Comparison of ENCODE assay signal across 7 cellular contexts in the genomic region with DNA sequence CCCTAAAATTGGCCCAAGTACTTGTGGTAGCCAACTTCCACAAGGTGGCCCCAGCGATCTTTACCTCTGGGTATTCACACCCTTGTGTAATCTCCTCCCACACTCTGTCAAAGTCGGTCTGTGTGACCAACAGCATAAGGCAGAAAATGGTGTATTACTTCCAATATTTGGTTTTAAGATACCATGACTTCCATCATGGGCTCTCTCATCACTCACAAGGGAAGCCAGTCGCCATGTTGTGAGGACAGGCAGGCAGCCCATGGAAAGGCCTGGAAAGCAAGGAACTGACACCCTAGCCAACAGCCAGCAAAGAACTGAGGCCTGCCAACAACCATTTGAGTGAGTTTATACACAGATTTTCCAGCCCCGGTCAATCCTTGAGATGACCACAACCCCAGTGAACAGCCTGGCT.
DNase-seq lines count a peak whose midpoint lies in the region; ATAC-seq and TF ChIP-seq lines count a peak whose summit lies in the region.

No MANE protein-coding gene starts in this region.

- no peak for TF ChIP-seq POLR2A in adrenal gland (IDR thresholded peaks at IDR 0.05)
- TF ChIP-seq POLR2A in gastrocnemius medialis (IDR thresholded peaks at IDR 0.05): no peak

- ATAC-seq in HG02623 (IDR thresholded peaks at IDR 0.05; ENCODE audit: unreplicated experiment) (peak; percentile 91), left ventricle myocardium superior (peak; percentile 93), gastrocnemius medialis (peak; percentile 65 to 68)

- no peak overlapping the region for H3K4me3 ChIP-seq in adrenal gland
- no peak overlapping the region for H3K4me3 ChIP-seq in gastrocnemius medialis

- DNase-seq in GM13976 (ENCODE audit: low spot score) (peak; percentile 64), NCI-H1092 (lab: John Stamatoyannopoulos, UW) (peak; percentile 86), SW 1271 (lab: John Stamatoyannopoulos, UW) (peak; percentile 45 to 76), adrenal gland (peak; percentile 66 to 89 (median 81)), left ventricle myocardium superior (peak; percentile 69), gastrocnemius medialis (peak; percentile 34 to 47)

- WGBS in adrenal gland, 4 donors: 25 to 36% (median 32%) methylated on average over 4 of the region's 4 CpGs

- H3K36me3 ChIP-seq in adrenal gland (replicated peaks in 1 of 2) (no peaks in the 10 kb centered on the region), gastrocnemius medialis (no peaks in the 10 kb centered on the region)

- peak; percentile 76 for TF ChIP-seq CTCF in GM13976 (IDR thresholded peaks at IDR 0.05; ENCODE audit: borderline replicate concordance, control extremely low read depth, extremely low read depth, insufficient read depth, missing control alignments)
- TF ChIP-seq CTCF in adrenal gland (IDR thresholded peaks at IDR 0.05): peak; percentile 53 to 78 (median 73)
- TF ChIP-seq CTCF in gastrocnemius medialis (IDR thresholded peaks at IDR 0.05 in 4 of 5, conservative IDR thresholded peaks at IDR 0.05 in 1 of 5): peak; percentile 40 to 68 (median 57)

- H3K27ac ChIP-seq in adrenal gland: peak overlapping the region in 2 of 5 donors; percentile 2 to 27
- H3K27ac ChIP-seq in gastrocnemius medialis: peak overlapping the region in 3 of 4 donors; percentile 14 to 48 (median 44)

- H3K9me3 ChIP-seq in adrenal gland (replicated peaks in 1 of 3): no peaks in the 10 kb centered on the region
- no peaks in the 10 kb centered on the region for H3K9me3 ChIP-seq in gastrocnemius medialis

- no peaks in the 10 kb centered on the region for H3K27me3 ChIP-seq in adrenal gland
- H3K27me3 ChIP-seq in gastrocnemius medialis: no peaks in the 10 kb centered on the region

- no peaks in the 10 kb centered on the region for H3K4me1 ChIP-seq in adrenal gland (replicated peaks in 1 of 2)
- H3K4me1 ChIP-seq in gastrocnemius medialis: peaks cover 0 to 3% of the 10 kb centered on the region in 2 donors

- in situ Hi-C loops in GM13976 (cut with MboI; ENCODE audit: low sequenced_read_pairs, unreplicated experiment) (no loop called here), gastrocnemius medialis (cut with MboI; ENCODE audit: low sequenced_read_pairs in 4 of 4) (loop anchor here in 1 of 4 donors (25.0 kb wide), 1 partner anchor 686 kb away; no protein-coding TSS in a partner anchor)

- intact Hi-C loops in adrenal gland (cut with DNase I) (loop anchor here in 1 of 2 donors (5.0 kb wide), 1 partner anchor 691 kb away; no protein-coding TSS in a partner anchor), left ventricle myocardium superior (cut with micrococcal nuclease) (no loop called here), gastrocnemius medialis (cut with DNase I; ENCODE audit: low total_unique reads) (no loop called here)
